Comparison of ENCODE assay signal across 10 cellular contexts in the genomic region with DNA sequence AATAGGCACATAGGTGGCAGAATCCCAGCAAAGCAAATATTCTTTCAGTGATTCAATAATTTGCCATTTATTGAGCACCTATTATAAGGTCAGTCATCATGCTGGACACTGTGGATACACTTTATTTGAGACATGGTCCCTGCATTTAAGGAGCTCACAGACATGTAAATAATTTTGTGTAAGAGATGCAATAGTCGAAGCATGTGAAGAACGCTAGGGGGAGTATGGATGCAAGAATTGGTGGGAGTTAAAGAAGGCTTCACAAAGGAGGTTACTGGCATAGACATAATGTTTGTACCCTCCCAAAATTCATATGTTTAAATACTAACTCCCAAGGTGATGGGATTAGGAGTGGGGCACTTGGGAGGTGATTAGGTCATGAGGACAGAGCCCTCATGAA.
DNase-seq lines count a peak whose midpoint lies in the region; ATAC-seq and TF ChIP-seq lines count a peak whose summit lies in the region.
"Had no signal": no experiment of that assay in that cellular context is flagged by ENCODE, and none has a peak within 500 bp of the region (broad histone marks: within the 10 kb centered on the region; RNA-seq: fewer than 3 reads in every experiment).

No MANE protein-coding gene starts in this region.

- TF ChIP-seq POLR2A in right lobe of liver (IDR thresholded peaks at IDR 0.05): no peak

- ATAC-seq in GM18858 (IDR thresholded peaks at IDR 0.05; ENCODE audit: unreplicated experiment): peak; percentile 49
- ATAC-seq in HG03565 (IDR thresholded peaks at IDR 0.05; ENCODE audit: unreplicated experiment): peak; percentile 58
- ATAC-seq in right lobe of liver: peak in 2 of 4 donors; percentile 17 to 64
- no peak for ATAC-seq in omental fat pad (ENCODE audit: low FRiP score)
- ATAC-seq in effector memory CD8-positive, alpha-beta T cell (replicated peaks): no peak

- intact Hi-C loops in right lobe of liver (cut with DNase I): no loop called here

- no peaks in the 10 kb centered on the region for H3K4me1 Mint-ChIP-seq in effector memory CD8-positive, alpha-beta T cell (ENCODE audit: low read depth in 2 of 2)
- H3K4me1 Mint-ChIP-seq: memory B cell had no signal

- H3K27me3 ChIP-seq in right lobe of liver (no peaks in the 10 kb centered on the region), right atrium auricular region (no peaks in the 10 kb centered on the region)

- no peak overlapping the region for H3K4me3 Mint-ChIP-seq in effector memory CD8-positive, alpha-beta T cell
- H3K4me3 Mint-ChIP-seq: memory B cell had no signal

- no peaks in the 10 kb centered on the region for H3K9me3 ChIP-seq in right lobe of liver
- H3K9me3 ChIP-seq in right atrium auricular region: no peaks in the 10 kb centered on the region

- H3K27ac Mint-ChIP-seq in effector memory CD8-positive, alpha-beta T cell: no peak overlapping the region
- H3K27ac Mint-ChIP-seq: memory B cell had no signal

- H3K27ac ChIP-seq in right lobe of liver: no peak overlapping the region
- H3K27ac ChIP-seq in right atrium auricular region: no peak overlapping the region
- H3K27ac ChIP-seq: SK-N-MC had no signal

- DNase-seq in SK-N-DZ (ENCODE audit: low spot score) (peak; percentile 24), right lobe of liver (no peak), omental fat pad (ENCODE audit: low spot score) (no peak), middle frontal gyrus (ENCODE audit: extremely low spot score, low spot score) (no peak), right atrium auricular region (ENCODE audit: low spot score) (no peak)
- DNase-seq in effector memory CD8-positive, alpha-beta T cell: no peak

- H3K36me3 Mint-ChIP-seq in effector memory CD8-positive, alpha-beta T cell (ENCODE audit: insufficient read depth): no peaks in the 10 kb centered on the region
- H3K36me3 Mint-ChIP-seq: memory B cell had no signal

- peaks cover 5 to 6% of the 10 kb centered on the region in 2 donors for H3K9me3 Mint-ChIP-seq in effector memory CD8-positive, alpha-beta T cell

- TF ChIP-seq CTCF in right lobe of liver (IDR thresholded peaks at IDR 0.05) (peak; percentile 13 to 25 (median 20)), omental fat pad (IDR thresholded peaks at IDR 0.05) (no peak), right atrium auricular region (IDR thresholded peaks at IDR 0.05) (no peak)

- H3K4me1 ChIP-seq in right lobe of liver (no peaks in the 10 kb centered on the region), right atrium auricular region (no peaks in the 10 kb centered on the region)

- 19% methylated on average over 2 of the region's 2 CpGs for WGBS in right lobe of liver (ENCODE audit: insufficient coverage, low coverage, low lambda C conversion rate, missing lambda C conversion rate)

- H3K4me3 ChIP-seq in right lobe of liver (no peak overlapping the region), right atrium auricular region (no peak overlapping the region)
- H3K4me3 ChIP-seq: SK-N-MC had no signal

- no peaks in the 10 kb centered on the region for H3K36me3 ChIP-seq in right lobe of liver
- no peaks in the 10 kb centered on the region for H3K36me3 ChIP-seq in right atrium auricular region

- no peaks in the 10 kb centered on the region for H3K27me3 Mint-ChIP-seq in effector memory CD8-positive, alpha-beta T cell
- H3K27me3 Mint-ChIP-seq: memory B cell had no signal

Comparison
In these comparisons a context has a peak if more than half of its experiments do, and no peak if none do; other contexts are left out.
1. ATAC-seq: peak in GM18858 (single experiment) and HG03565 (single experiment); none in omental fat pad (single experiment) and effector memory CD8-positive, alpha-beta T cell (single experiment).
2. CTCF ChIP-seq: peak in right lobe of liver (4 of 4); none in omental fat pad (0 of 3) and right atrium auricular region (0 of 2).